Comparison of ENCODE assay signal across 8 cellular contexts in the genomic region with DNA sequence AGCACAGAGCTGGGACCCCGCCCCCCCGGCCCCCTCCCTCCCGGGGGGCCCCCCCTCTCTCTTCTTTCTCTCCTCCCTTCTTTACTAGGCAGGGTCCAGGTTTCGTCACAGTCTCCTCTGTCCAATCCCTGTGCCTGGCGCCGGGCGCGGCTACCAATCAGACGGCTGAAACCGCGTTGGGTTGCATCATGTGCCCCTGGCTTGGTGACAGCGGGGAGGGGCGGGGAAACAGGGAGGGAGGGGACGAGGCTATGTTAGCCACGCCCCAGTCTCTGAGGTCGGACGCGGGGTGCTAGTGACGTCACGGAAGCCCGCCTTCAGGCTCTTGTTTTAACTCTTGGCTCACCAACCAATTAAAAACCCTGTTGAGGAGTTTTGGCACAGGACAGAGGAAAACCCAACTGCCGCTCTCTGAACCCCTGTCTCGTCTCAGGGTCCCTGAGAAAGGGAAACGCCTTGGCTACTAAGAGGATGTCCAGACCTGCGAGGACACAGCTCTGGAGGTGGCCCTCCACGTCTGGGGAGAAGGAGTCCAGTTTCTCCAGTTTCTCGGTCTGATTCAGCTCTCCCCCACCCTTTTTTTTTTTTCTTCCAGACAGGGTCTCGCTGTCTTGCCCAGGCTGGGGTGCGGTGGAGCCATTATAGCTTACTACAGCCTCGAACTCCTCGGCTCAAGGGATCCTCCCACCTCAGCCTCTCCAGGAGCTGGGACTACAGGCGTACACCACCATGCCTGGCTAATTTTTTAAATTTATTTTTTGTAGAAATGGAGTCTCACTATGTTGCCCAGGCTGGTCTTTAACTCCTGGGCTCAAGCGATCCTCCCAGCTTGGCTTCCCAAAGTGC. TPM values are rescaled to one million over a fixed set of nuclear protein-coding genes. Genes with fewer than 3 reads are reported as not detected.
A peak's percentile ranks its signal among the peaks of the same experiment; 100 is the strongest.
DNase-seq lines count a peak whose midpoint lies in the region; ATAC-seq and TF ChIP-seq lines count a peak whose summit lies in the region.

No MANE protein-coding gene starts in this region.

- peak; percentile 99 for DNase-seq in GDM1 (lab: John Stamatoyannopoulos, UW)
- peak; percentile 99 for DNase-seq in HFFc6
- peak; percentile 99 for DNase-seq in NB4 (ENCODE audit: low read depth)
- peak; percentile 99 for DNase-seq in SK-N-MC (ENCODE audit: low read depth, low spot score)
- peak; percentile 99 for DNase-seq in activated naive CD4-positive, alpha-beta T cell treated with anti-CD3 and anti-CD28 coated beads, Interleukin-2, amount 50 U/mL, for 16 hours

- peak overlapping the region; percentile 86 for H3K4me3 Mint-ChIP-seq in HFFc6

- no peak for TF ChIP-seq EP300 in gastroesophageal sphincter (IDR thresholded peaks at IDR 0.05)

- H3K27me3 ChIP-seq in gastroesophageal sphincter: no peaks in the 10 kb centered on the region
- no peaks in the 10 kb centered on the region for H3K27me3 ChIP-seq in neuron (ENCODE audit: insufficient read depth, low read length)
- H3K27me3 ChIP-seq in stomach smooth muscle (ENCODE audit: control insufficient read depth in 1 of 2, insufficient read depth in 2 of 2, low read length in 2 of 2): no peaks in the 10 kb centered on the region

- peaks cover 54% of the 10 kb centered on the region for H3K4me1 Mint-ChIP-seq in HFFc6 (ENCODE audit: low read depth)

- peak overlapping the region; percentile 3 for H2AFZ ChIP-seq in neuron (ENCODE audit: low read depth, low read length)

- H3K9ac ChIP-seq in SK-N-MC (ENCODE audit: insufficient read length) (peak overlapping the region; percentile 86), stomach smooth muscle (ENCODE audit: low read length in 2 of 2) (peak overlapping the region; percentile 67 to 72)

- H3K27me3 Mint-ChIP-seq in HFFc6 (ENCODE audit: insufficient read depth): peaks cover 9% of the 10 kb centered on the region

- H3K36me3 Mint-ChIP-seq in HFFc6 (ENCODE audit: low read depth): no peaks in the 10 kb centered on the region

- TF ChIP-seq POLR2A in NB4 (IDR thresholded peaks at IDR 0.05; ENCODE audit: extremely low read depth, insufficient read length) (no peak), gastroesophageal sphincter (IDR thresholded peaks at IDR 0.05) (no peak)

- H3K4me1 ChIP-seq in gastroesophageal sphincter (peaks cover 3 to 85% (median 51%) of the 10 kb centered on the region in 3 donors), neuron (ENCODE audit: insufficient read depth, low read length) (peaks cover 37% of the 10 kb centered on the region), stomach smooth muscle (ENCODE audit: control insufficient read depth, insufficient read depth, low read length) (peaks cover 64% of the 10 kb centered on the region)

- H3K4me3 ChIP-seq in NB4 (ENCODE audit: low read depth, low read length): peak overlapping the region; percentile 77
- peak overlapping the region; percentile 96 for H3K4me3 ChIP-seq in SK-N-MC
- peak overlapping the region; percentile 81 to 83 for H3K4me3 ChIP-seq in gastroesophageal sphincter
- peak overlapping the region; percentile 84 for H3K4me3 ChIP-seq in neuron (ENCODE audit: low read length)
- peak overlapping the region; percentile 92 to 96 for H3K4me3 ChIP-seq in stomach smooth muscle (ENCODE audit: low read length in 2 of 2)

- no peaks in the 10 kb centered on the region for H3K9me3 ChIP-seq in SK-N-MC (ENCODE audit: low read depth, low read length)
- H3K9me3 ChIP-seq in gastroesophageal sphincter: no peaks in the 10 kb centered on the region
- no peaks in the 10 kb centered on the region for H3K9me3 ChIP-seq in neuron (ENCODE audit: low read length)
- H3K9me3 ChIP-seq in stomach smooth muscle (ENCODE audit: control insufficient read depth in 2 of 2, low read length in 2 of 2): no peaks in the 10 kb centered on the region

- H3K9me3 Mint-ChIP-seq in HFFc6: no peaks in the 10 kb centered on the region

- H3K36me3 ChIP-seq in SK-N-MC (ENCODE audit: insufficient read depth, low read length) (peaks cover 11% of the 10 kb centered on the region; the same call in 1 of the 2 replicates), gastroesophageal sphincter (peaks cover 0 to 15% of the 10 kb centered on the region in 2 donors), neuron (ENCODE audit: insufficient read depth, low read length) (peaks cover 13% of the 10 kb centered on the region), stomach smooth muscle (ENCODE audit: control insufficient read depth in 2 of 2, insufficient read depth in 2 of 2, low read length in 2 of 2) (peaks cover 9 to 11% of the 10 kb centered on the region in 2 donors)

- ATAC-seq in gastroesophageal sphincter: peak; percentile 89

- peak overlapping the region; percentile 89 for H3K27ac Mint-ChIP-seq in HFFc6

- H3K27ac ChIP-seq in SK-N-MC (peak overlapping the region; percentile 94), gastroesophageal sphincter (peak overlapping the region; percentile 94 to 99 (median 98)), stomach smooth muscle (ENCODE audit: low read length) (peak overlapping the region; percentile 95)

- WGBS in gastroesophageal sphincter (ENCODE audit: low coverage in 1 of 2), 2 donors: 0% methylated on average over 7 to 18 of the region's 33 CpGs

- TF ChIP-seq CTCF in HFFc6 (IDR thresholded peaks at IDR 0.05) (no peak; the same call in 1 of the 2 replicates), NB4 (IDR thresholded peaks at IDR 0.05; ENCODE audit: low read depth, low read length) (no peak), gastroesophageal sphincter (IDR thresholded peaks at IDR 0.05) (no peak)

RNA-seq across cellular contexts. Expression of gene PLEKHH3, which starts 0.4 kb away (rescaled TPM):
- total RNA-seq in HFFc6 (2021; fragmentation: NEBNext Ultra II Directional; extraction: Animal tissue kit (Norgen Biotek cat#: 25700)): 10 to 100 TPM; 16.4 to 22.4 (median 19.1) TPM
- total RNA-seq in gastroesophageal sphincter: 10 to 100 TPM; 13.7 to 40.8 (median 23.4) TPM

RNA-seq across cellular contexts. Expression of gene CCR10, which starts 4.4 kb away (rescaled TPM):
- total RNA-seq in HFFc6 (2021; fragmentation: NEBNext Ultra II Directional; extraction: Animal tissue kit (Norgen Biotek cat#: 25700)): 1 to 10 TPM; 1.7 to 2.9 (median 2.2) TPM
- total RNA-seq in gastroesophageal sphincter: 1 to 10 TPM; 1.0 to 4.6 (median 1.5) TPM

RNA-seq across cellular contexts. Expression of gene CNTNAP1, which starts 5.1 kb away (rescaled TPM):
- total RNA-seq in HFFc6 (2021; fragmentation: NEBNext Ultra II Directional; extraction: Animal tissue kit (Norgen Biotek cat#: 25700)): 10 to 100 TPM; 26.0 to 43.7 (median 37.7) TPM
- total RNA-seq in gastroesophageal sphincter: 10 to 100 TPM in 1 of 4 donors, 1 to 10 TPM in 3; 1.7 to 14.5 (median 9.1) TPM

RNA-seq across cellular contexts. Expression of gene TUBG2, which starts 18.2 kb away (rescaled TPM):
- total RNA-seq in HFFc6 (2021; fragmentation: NEBNext Ultra II Directional; extraction: Animal tissue kit (Norgen Biotek cat#: 25700)): 10 to 100 TPM; 15.2 to 17.3 (median 16.9) TPM
- 10 to 100 TPM; 19.7 to 57.3 (median 33.7) TPM for total RNA-seq in gastroesophageal sphincter

Comparison
In these comparisons a context has a peak if more than half of its experiments do, and no peak if none do; other contexts are left out.
1. Peak in every context shown above with its lines: DNase-seq, ATAC-seq, H3K4me3 ChIP-seq and H3K27ac ChIP-seq.